Comparison of ENCODE assay signal across 30 cellular contexts in the genomic region with DNA sequence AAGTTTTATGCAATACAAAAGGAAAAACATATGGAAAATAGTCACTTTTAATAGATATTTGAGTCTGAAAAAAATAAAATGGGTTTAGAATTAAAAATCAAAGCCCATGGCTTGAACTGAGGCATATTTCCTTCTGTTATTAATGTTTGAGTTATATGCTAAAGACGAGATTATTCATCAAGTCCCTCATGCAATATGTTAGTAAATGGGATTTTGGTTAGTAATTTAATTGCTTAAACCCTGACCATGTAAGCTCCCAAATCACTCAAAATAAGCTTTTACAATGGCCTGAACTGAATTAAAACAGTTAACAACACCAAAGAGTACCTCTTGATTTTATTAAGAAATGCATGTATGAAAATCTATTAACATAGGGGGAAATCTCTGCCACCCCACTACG. TPM values are rescaled to one million over a fixed set of nuclear protein-coding genes. Genes with fewer than 3 reads are reported as not detected.
DNase-seq lines count a peak whose midpoint lies in the region; ATAC-seq, FAIRE-seq and TF ChIP-seq lines count a peak whose summit lies in the region.
"Had no signal": no experiment of that assay in that cellular context is flagged by ENCODE, and none has a peak within 500 bp of the region (broad histone marks: within the 10 kb centered on the region; RNA-seq: fewer than 3 reads in every experiment).

No MANE protein-coding gene starts in this region.

- CTCF ChIA-PET in GM12878 (lab: Yijun Ruan, JAX) = interaction anchor here (1.0 kb wide), 1 partner anchor 10 kb away, joined by 4 read pairs; no protein-coding TSS in a partner anchor

- SMC1A ChIA-PET in GM12878 (lab: Charles Lee; ENCODE audit: uncharacterized antibody, unreplicated experiment) = interaction anchor here (0.8 to 11.7 kb wide), 5 partner anchors 9 to 26 kb away, joined by 4 to 131 read pairs (median 4); no protein-coding TSS in a partner anchor

- H3K4me3 ChIP-seq in cardiac muscle cell = no peak overlapping the region
- no peak overlapping the region for H3K4me3 ChIP-seq in GM12878
- no peak overlapping the region for H3K4me3 ChIP-seq in left lung
- H3K4me3 ChIP-seq in thyroid gland (replicated peaks in 1 of 3) = no peak overlapping the region
- H3K4me3 ChIP-seq: esophagus muscularis mucosa, PC-9 had no signal

- H3K9ac ChIP-seq in GM12878 (ENCODE audit: control insufficient read depth, insufficient read depth, low read length) = no peak overlapping the region
- H3K9ac ChIP-seq: KMS-11 had no signal

- no peak for TF ChIP-seq CTCF in cardiac muscle cell (IDR thresholded peaks at IDR 0.05; ENCODE audit: low read depth, low read length)
- no peak for TF ChIP-seq CTCF in GM12878 (IDR thresholded peaks at IDR 0.05 in 2 of 3, conservative IDR thresholded peaks at IDR 0.05 in 1 of 3; ENCODE audit: control insufficient read depth in 2 of 3, extremely low read depth in 1 of 3, insufficient read depth in 1 of 3, low read depth in 3 of 3, low read length in 3 of 3)
- no peak for TF ChIP-seq CTCF in left lung (IDR thresholded peaks at IDR 0.05)
- no peak for TF ChIP-seq CTCF in thyroid gland (IDR thresholded peaks at IDR 0.05)

- TSS peak; percentile 30 for BruUV-seq in GM12878 (replicated peaks; lab: Mats Ljungman, UMichigan)

- no peaks in the 10 kb centered on the region for H3K27me3 Mint-ChIP-seq in activated T-helper 1 cell treated with anti-CD3 and anti-CD28 coated beads, Interleukin-12 subunit alpha, Interleukin-12 subunit beta, Interleukin-2, Interleukin-4 antibody, amounts not matched to agents 30 ng/mL and 10 ng/mL and 1 ng/mL, durations not matched to agents 14 hours and 24 hours and 36 hours (ENCODE audit: insufficient read depth)
- H3K27me3 Mint-ChIP-seq: activated CD4-positive, alpha-beta T cell treated with anti-CD3 and anti-CD28 coated beads for 36 hours; activated naive CD4-positive, alpha-beta T cell treated with anti-CD3 and anti-CD28 coated beads, Interleukin-2, amount 50 U/mL, for 24 hours; dendritic cell treated with granulocyte-macrophage colony-stimulating factor and Interleukin-4, amounts not matched to agents 40 ng/mL and 50 ng/mL, for 4 days had no signal

- no peak for TF ChIP-seq EP300 in GM12878 (IDR thresholded peaks at IDR 0.05; ENCODE audit: borderline replicate concordance in 1 of 2, control insufficient read depth in 1 of 2, low read depth in 2 of 2, low read length in 2 of 2)

- H3K79me2 ChIP-seq in GM12878 (ENCODE audit: control insufficient read depth, insufficient read depth, low read length) = no peaks in the 10 kb centered on the region

- FAIRE-seq in GM12878 (lab: Jason Lieb, UNC) = no peak
- FAIRE-seq: G401.6 had no signal

- H3K36me3 ChIP-seq in cardiac muscle cell = no peaks in the 10 kb centered on the region
- no peaks in the 10 kb centered on the region for H3K36me3 ChIP-seq in GM12878 (ENCODE audit: control insufficient read depth in 2 of 2, insufficient read depth in 2 of 2, low read length in 1 of 2)
- H3K36me3 ChIP-seq in left lung = no peaks in the 10 kb centered on the region
- H3K36me3 ChIP-seq in thyroid gland = no peaks in the 10 kb centered on the region
- H3K36me3 ChIP-seq: esophagus muscularis mucosa had no signal

- ATAC-seq in left ventricle myocardium superior (no peak), GM12878 (no peak), left lung (no peak), left colon (no peak)
- ATAC-seq: activated CD4-positive, alpha-beta T cell treated with anti-CD3 and anti-CD28 coated beads for 36 hours; activated CD8-positive, alpha-beta T cell treated with anti-CD3 and anti-CD28 coated beads, Interleukin-2, amount 10 ng/mL, durations not matched to agents 7 days and 5 days; foreskin keratinocyte; naive thymus-derived CD8-positive, alpha-beta T cell; stimulated activated effector memory CD8-positive, alpha-beta T cell treated with anti-CD3 and anti-CD28 coated beads, Interleukin-12 subunit alpha, Interleukin-12 subunit beta, amount 100 ng/mL, for 72 hours had no signal

- H2AFZ ChIP-seq in GM12878 (ENCODE audit: control insufficient read depth, low read depth, low read length) = no peak overlapping the region
- H2AFZ ChIP-seq: PC-9 had no signal

- 29% methylated on average over 2 of the region's 2 CpGs for WGBS in GM12878 (ENCODE audit: insufficient coverage, insufficient replicate concordance, low lambda C conversion rate, missing lambda C conversion rate)
- 76 to 84% methylated on average over 2 of the region's 2 CpGs for WGBS in thyroid gland, 2 donors

- DNase-seq in cardiac muscle cell (ENCODE audit: low read depth in 1 of 2, low spot score in 1 of 2) (no peak), left ventricle myocardium superior (no peak), GM12878 (ENCODE audit: low read depth, low spot score) (no peak), left lung (no peak), thyroid gland (no peak), left colon (no peak), head of caudate nucleus (no peak)
- no peak for DNase-seq in activated T-helper 1 cell treated with anti-CD3 and anti-CD28 coated beads, Interleukin-12 subunit alpha, Interleukin-12 subunit beta, Interleukin-2, Interleukin-4 antibody, amounts not matched to agents 30 ng/mL and 10 ng/mL and 1 ng/mL, durations not matched to agents 14 hours and 24 hours and 36 hours (ENCODE audit: low spot score)
- DNase-seq: 8988T; activated CD4-positive, alpha-beta T cell treated with anti-CD3 and anti-CD28 coated beads for 36 hours; activated CD8-positive, alpha-beta T cell treated with anti-CD3 and anti-CD28 coated beads, Interleukin-2, amount 10 ng/mL, durations not matched to agents 7 days and 5 days; DMS79; endodermal cell; foreskin keratinocyte; H9; MM.1S; naive thymus-derived CD8-positive, alpha-beta T cell; NCI-H1105 treated with DMSO at 0.1 percent for 48 hours; NCI-H1930; NCI-H510A treated with DMSO at 0.1 percent for 48 hours; PC-9; SHP77 had no signal

- intact Hi-C loops in left ventricle myocardium superior (cut with micrococcal nuclease) = no loop called here
- intact Hi-C loops in GM12878 (cut with micrococcal nuclease; ENCODE audit: unreplicated experiment) = no loop called here
- intact Hi-C loops in left lung (cut with DNase I) = no loop called here
- intact Hi-C loops in thyroid gland (cut with DNase I) = no loop called here
- intact Hi-C loops in left colon (cut with DNase I, micrococcal nuclease) = no loop called here
- intact Hi-C loops in head of caudate nucleus (cut with DNase I) = no loop called here
- intact Hi-C loops in activated T-helper 1 cell treated with anti-CD3 and anti-CD28 coated beads, Interleukin-12 subunit alpha, Interleukin-12 subunit beta, Interleukin-2, Interleukin-4 antibody, amounts not matched to agents 30 ng/mL and 10 ng/mL and 1 ng/mL, durations not matched to agents 14 hours and 24 hours and 36 hours (cut with micrococcal nuclease) = no loop called here

- POLR2A ChIA-PET in GM12878 (lab: Charles Lee) = interaction anchor here (0.7 to 0.8 kb wide), 2 partner anchors 11 to 13 kb away, joined by 3 to 4 read pairs; no protein-coding TSS in a partner anchor

- in situ Hi-C loops in GM12878 (cut with MboI) = no loop called here

- no peak overlapping the region for H3K27ac Mint-ChIP-seq in activated T-helper 1 cell treated with anti-CD3 and anti-CD28 coated beads, Interleukin-12 subunit alpha, Interleukin-12 subunit beta, Interleukin-2, Interleukin-4 antibody, amounts not matched to agents 30 ng/mL and 10 ng/mL and 1 ng/mL, durations not matched to agents 14 hours and 24 hours and 36 hours
- H3K27ac Mint-ChIP-seq: activated CD4-positive, alpha-beta T cell treated with anti-CD3 and anti-CD28 coated beads for 36 hours; activated CD8-positive, alpha-beta T cell treated with anti-CD3 and anti-CD28 coated beads, Interleukin-2, amount 10 ng/mL, durations not matched to agents 7 days and 5 days; activated naive CD4-positive, alpha-beta T cell treated with anti-CD3 and anti-CD28 coated beads, Interleukin-2, amount 50 U/mL, for 24 hours; activated T-helper 2 cell treated with anti-CD3 and anti-CD28 coated beads, Interferon-gamma antibody, Interleukin-2, Interleukin-4, amounts not matched to agents 10 μg/mL and 5 μg/mL and 100 μg/mL, durations not matched to agents 14 hours and 24 hours and 36 hours; dendritic cell treated with granulocyte-macrophage colony-stimulating factor and Interleukin-4, amounts not matched to agents 40 ng/mL and 50 ng/mL, for 4 days; endodermal cell; H9; naive thymus-derived CD8-positive, alpha-beta T cell; stimulated activated effector memory CD8-positive, alpha-beta T cell treated with anti-CD3 and anti-CD28 coated beads, Interleukin-12 subunit alpha, Interleukin-12 subunit beta, amount 100 ng/mL, for 72 hours had no signal

- H3K4me3 Mint-ChIP-seq in activated T-helper 1 cell treated with anti-CD3 and anti-CD28 coated beads, Interleukin-12 subunit alpha, Interleukin-12 subunit beta, Interleukin-2, Interleukin-4 antibody, amounts not matched to agents 30 ng/mL and 10 ng/mL and 1 ng/mL, durations not matched to agents 14 hours and 24 hours and 36 hours = no peak overlapping the region
- H3K4me3 Mint-ChIP-seq: activated CD4-positive, alpha-beta T cell treated with anti-CD3 and anti-CD28 coated beads for 36 hours; activated CD8-positive, alpha-beta T cell treated with anti-CD3 and anti-CD28 coated beads, Interleukin-2, amount 10 ng/mL, durations not matched to agents 7 days and 5 days; activated naive CD4-positive, alpha-beta T cell treated with anti-CD3 and anti-CD28 coated beads, Interleukin-2, amount 50 U/mL, for 24 hours; dendritic cell treated with granulocyte-macrophage colony-stimulating factor and Interleukin-4, amounts not matched to agents 40 ng/mL and 50 ng/mL, for 4 days; endodermal cell; H9; naive thymus-derived CD8-positive, alpha-beta T cell; stimulated activated effector memory CD8-positive, alpha-beta T cell treated with anti-CD3 and anti-CD28 coated beads, Interleukin-12 subunit alpha, Interleukin-12 subunit beta, amount 100 ng/mL, for 72 hours had no signal

- H4K20me1 ChIP-seq in GM12878 (ENCODE audit: control insufficient read depth, insufficient read depth) = no peaks in the 10 kb centered on the region

- H3K9me3 ChIP-seq in cardiac muscle cell (ENCODE audit: low read depth) = no peaks in the 10 kb centered on the region
- no peaks in the 10 kb centered on the region for H3K9me3 ChIP-seq in GM12878 (replicated peaks; ENCODE audit: control insufficient read depth, insufficient read depth, low read length)
- no peaks in the 10 kb centered on the region for H3K9me3 ChIP-seq in left lung
- H3K9me3 ChIP-seq in thyroid gland = no peaks in the 10 kb centered on the region
- H3K9me3 ChIP-seq: esophagus muscularis mucosa had no signal

- H3K4me1 Mint-ChIP-seq in activated T-helper 1 cell treated with anti-CD3 and anti-CD28 coated beads, Interleukin-12 subunit alpha, Interleukin-12 subunit beta, Interleukin-2, Interleukin-4 antibody, amounts not matched to agents 30 ng/mL and 10 ng/mL and 1 ng/mL, durations not matched to agents 14 hours and 24 hours and 36 hours (ENCODE audit: low read depth) = no peaks in the 10 kb centered on the region
- H3K4me1 Mint-ChIP-seq: activated CD4-positive, alpha-beta T cell treated with anti-CD3 and anti-CD28 coated beads for 36 hours; activated naive CD4-positive, alpha-beta T cell treated with anti-CD3 and anti-CD28 coated beads, Interleukin-2, amount 50 U/mL, for 24 hours; H9; naive thymus-derived CD8-positive, alpha-beta T cell; stimulated activated effector memory CD8-positive, alpha-beta T cell treated with anti-CD3 and anti-CD28 coated beads, Interleukin-12 subunit alpha, Interleukin-12 subunit beta, amount 100 ng/mL, for 72 hours had no signal

- H3K4me2 ChIP-seq in GM12878 (ENCODE audit: control insufficient read depth, insufficient read depth) = no peak overlapping the region
- H3K4me2 ChIP-seq: KMS-11, PC-9 had no signal

- no peaks in the 10 kb centered on the region for H3K27me3 ChIP-seq in cardiac muscle cell
- no peaks in the 10 kb centered on the region for H3K27me3 ChIP-seq in GM12878 (replicated peaks in 1 of 2; ENCODE audit: control insufficient read depth in 2 of 2, insufficient read depth in 2 of 2, low read length in 1 of 2)
- no peaks in the 10 kb centered on the region for H3K27me3 ChIP-seq in left lung
- H3K27me3 ChIP-seq in thyroid gland = no peaks in the 10 kb centered on the region
- H3K27me3 ChIP-seq: esophagus muscularis mucosa had no signal

- H3K9me3 Mint-ChIP-seq in activated T-helper 1 cell treated with anti-CD3 and anti-CD28 coated beads, Interleukin-12 subunit alpha, Interleukin-12 subunit beta, Interleukin-2, Interleukin-4 antibody, amounts not matched to agents 30 ng/mL and 10 ng/mL and 1 ng/mL, durations not matched to agents 14 hours and 24 hours and 36 hours = no peaks in the 10 kb centered on the region
- H3K9me3 Mint-ChIP-seq: activated naive CD4-positive, alpha-beta T cell treated with anti-CD3 and anti-CD28 coated beads, Interleukin-2, amount 50 U/mL, for 24 hours; activated T-helper 2 cell treated with anti-CD3 and anti-CD28 coated beads, Interferon-gamma antibody, Interleukin-2, Interleukin-4, amounts not matched to agents 10 μg/mL and 5 μg/mL and 100 μg/mL, durations not matched to agents 14 hours and 24 hours and 36 hours; dendritic cell treated with granulocyte-macrophage colony-stimulating factor and Interleukin-4, amounts not matched to agents 40 ng/mL and 50 ng/mL, for 4 days; endodermal cell; H9; naive thymus-derived CD8-positive, alpha-beta T cell had no signal

- RAD21 ChIA-PET in GM12878 (lab: Charles Lee; ENCODE audit: unreplicated experiment) = interaction anchor here (1.4 to 2.9 kb wide), 2 partner anchors 11 to 13 kb away, joined by 4 to 16 read pairs; a partner anchor contains a TSS

- no peak for TF ChIP-seq RAD21 in GM12878 (IDR thresholded peaks at IDR 0.05; ENCODE audit: insufficient read depth, low read depth, low read length)

- TF ChIP-seq POLR2A in GM12878 (IDR thresholded peaks at IDR 0.05; ENCODE audit: low read depth, low read length) = no peak
- TF ChIP-seq POLR2A in thyroid gland (IDR thresholded peaks at IDR 0.05) = no peak

- H3K4me1 ChIP-seq in cardiac muscle cell (ENCODE audit: low read depth) (peaks cover 55% of the 10 kb centered on the region), GM12878 (ENCODE audit: control insufficient read depth, insufficient read depth, low read length) (no peaks in the 10 kb centered on the region), left lung (no peaks in the 10 kb centered on the region), thyroid gland (peaks cover 44 to 48% of the 10 kb centered on the region in 2 donors)
- H3K4me1 ChIP-seq: esophagus muscularis mucosa, foreskin keratinocyte had no signal

- H3K27ac ChIP-seq in cardiac muscle cell (peak overlapping the region; percentile 83), GM12878 (ENCODE audit: control insufficient read depth, insufficient read depth) (no peak overlapping the region), left lung (peak overlapping the region; percentile 9 to 49), thyroid gland (peak overlapping the region; percentile 89 to 99 (median 96))
- H3K27ac ChIP-seq: esophagus muscularis mucosa, foreskin keratinocyte, KMS-11, PC-9, VCaP had no signal

- H3K36me3 Mint-ChIP-seq in activated T-helper 1 cell treated with anti-CD3 and anti-CD28 coated beads, Interleukin-12 subunit alpha, Interleukin-12 subunit beta, Interleukin-2, Interleukin-4 antibody, amounts not matched to agents 30 ng/mL and 10 ng/mL and 1 ng/mL, durations not matched to agents 14 hours and 24 hours and 36 hours (ENCODE audit: low read depth) = no peaks in the 10 kb centered on the region
- H3K36me3 Mint-ChIP-seq: activated naive CD4-positive, alpha-beta T cell treated with anti-CD3 and anti-CD28 coated beads, Interleukin-2, amount 50 U/mL, for 24 hours; naive thymus-derived CD8-positive, alpha-beta T cell; stimulated activated effector memory CD8-positive, alpha-beta T cell treated with anti-CD3 and anti-CD28 coated beads, Interleukin-12 subunit alpha, Interleukin-12 subunit beta, amount 100 ng/mL, for 72 hours had no signal

RNA-seq across cellular contexts. Expression of a gene that starts 12.1 kb away (rescaled TPM):
- total RNA-seq in cardiac muscle cell (25.9 and 28.4 TPM in 2 replicates), left ventricle myocardium superior (0.72 TPM), GM12878 (2014; rRNA removed) (0.11 and 0.27 TPM in 2 replicates), GM12878 (2014; rRNA removed; fragmentation: Illumina TruSeq; extraction: Trizol) (0.13 and 0.18 TPM in 2 replicates), GM12878 (2021) (0.48 and 0.64 TPM in 2 replicates), left lung (10 to 100 TPM in 1 of 2 donors, 1 to 10 TPM in 1; 9.0 to 14.4 TPM), thyroid gland (10 to 100 TPM; 27.1 to 72.0 (median 59.0) TPM), left colon (1 to 10 TPM; 4.0 to 5.9 TPM)
- polyA plus RNA-seq in cardiac muscle cell (11.0 and 13.4 TPM in 2 replicates), GM12878 (2011; rRNA removed) (1.5 and 2.0 TPM in 2 replicates), GM12878 (2014; fragmentation: Illumina TruSeq; extraction: Trizol) (0.03 and 0.15 TPM in 2 replicates), GM12878 (2014; fragmentation: Nextera tagmentation; extraction: Ambion mirVana) (under 1 TPM in 1 of 2 experiments, not detected in 1; 0.02 TPM), GM12878 (2014; rRNA removed) (0.13 and 0.20 TPM in 2 replicates), GM12878 (2016; fragmentation: Nextera tagmentation; extraction: Ambion mirVana) (under 1 TPM; 0.13 to 0.36 TPM)
- total RNA-seq in GM12878 (2013; cell fraction: nucleolus; rRNA removed) = 1.3 and 2.3 TPM in 2 replicates
- polyA plus RNA-seq in GM12878 (2011; ENCODE audit: low read depth) = not detected
- polyA plus RNA-seq in GM12878 (2011; cell fraction: cytosol; rRNA removed) = 2.6 and 3.1 TPM in 2 replicates
- 5.9 TPM in 2 replicates for polyA plus RNA-seq in GM12878 (2011; cell fraction: nucleus; rRNA removed)
- 0.06 TPM in 1 of 2 replicates, not detected in the other for polyA plus RNA-seq in GM12878 (2012)
- 6.2 and 7.4 TPM in 2 replicates for polyA minus RNA-seq in GM12878 (2011; rRNA and poly(A)+ RNA removed)
- 1.1 and 2.6 TPM in 2 replicates for polyA minus RNA-seq in GM12878 (2011; cell fraction: cytosol; rRNA and poly(A)+ RNA removed)
- 11.8 and 26.1 TPM in 2 replicates for polyA minus RNA-seq in GM12878 (2011; cell fraction: nucleus; rRNA and poly(A)+ RNA removed)
- not detected in 2 replicates for total RNA-seq in activated T-helper 1 cell treated with anti-CD3 and anti-CD28 coated beads, Interleukin-12 subunit alpha, Interleukin-12 subunit beta, Interleukin-2, Interleukin-4 antibody, amounts not matched to agents 30 ng/mL and 10 ng/mL and 1 ng/mL, durations not matched to agents 14 hours and 24 hours and 36 hours
- total RNA-seq: activated CD8-positive, alpha-beta T cell treated with anti-CD3 and anti-CD28 coated beads, Interleukin-2, amount 10 ng/mL, durations not matched to agents 7 days and 5 days; foreskin keratinocyte; H9; naive thymus-derived CD8-positive, alpha-beta T cell; PC-9 had no signal
- polyA plus RNA-seq: foreskin keratinocyte; naive thymus-derived CD8-positive, alpha-beta T cell had no signal
